Comparison of ENCODE assay signal across 1 cellular context in genomic region chr6:31794294-31794865, GRCh38.
TF ChIP-seq lines count a peak whose summit lies in the region.

No MANE protein-coding gene starts in this region.

TF ChIP-seq in WTC11, 78 proteins besides CTCF, POLR2A, EP300 and RAD21 (continued from another document):
- no peak for TF ChIP-seq SOX15 (CRISPR knock-in tag; IDR thresholded peaks at IDR 0.05)
